ENCODE assay signal across 19 cellular contexts in genomic region chr12:130571089-130571488, GRCh38.
"Had no signal": no experiment of that assay in that cellular context is flagged by ENCODE, and none has a peak within 500 bp of the region (broad histone marks: within the 10 kb centered on the region; RNA-seq: fewer than 3 reads in every experiment).

No MANE protein-coding gene starts in this region.

- H3K9me3 ChIP-seq: thyroid gland, vagina had no signal

- H3K36me3 ChIP-seq: heart left ventricle, left ventricle myocardium inferior, right atrium auricular region, thyroid gland, vagina had no signal

- H3K4me3 ChIP-seq: heart left ventricle, left ventricle myocardium inferior, right atrium auricular region, skin epidermis, thyroid gland, vagina had no signal

- H3K4me1 ChIP-seq: heart left ventricle, left ventricle myocardium inferior, right atrium auricular region, vagina had no signal

- H3K27me3 ChIP-seq: heart left ventricle, right atrium auricular region, thyroid gland, vagina had no signal

- H3K27ac Mint-ChIP-seq: activated CD4-positive, alpha-beta T cell treated with anti-CD3 and anti-CD28 coated beads, Interleukin-2, amount 10 ng/mL, durations not matched to agents 7 days and 5 days; activated T-helper 2 cell treated with anti-CD3 and anti-CD28 coated beads, Interferon-gamma antibody, Interleukin-2, Interleukin-4, amounts not matched to agents 10 μg/mL and 5 μg/mL and 100 μg/mL, durations not matched to agents 14 hours and 24 hours and 36 hours; memory B cell; natural killer cell treated with Interleukin-12 subunit alpha and Interleukin-12 subunit beta and Interleukin-15 and Interleukin-18, amount 100 ng/mL, for 72 hours had no signal

- DNase-seq: activated CD4-positive, alpha-beta T cell treated with anti-CD3 and anti-CD28 coated beads, Interleukin-2, amount 10 ng/mL, durations not matched to agents 7 days and 5 days; activated CD8-positive, alpha-beta memory T cell treated with anti-CD3 and anti-CD28 coated beads for 24 hours; activated naive CD4-positive, alpha-beta T cell treated with anti-CD3 and anti-CD28 coated beads, Interleukin-2, amount 50 U/mL, for 16 hours; activated T-cell treated with anti-CD3 and anti-CD28 coated beads for 4 hours; central memory CD4-positive, alpha-beta T cell; cortex of kidney; effector CD8-positive, alpha-beta T cell; heart left ventricle; islet precursor cell; left ventricle myocardium inferior; nucleus accumbens; stimulated activated CD4-positive, alpha-beta T cell treated with anti-CD3 and anti-CD28 coated beads, Interleukin-4, amount 100 ng/mL, for 4 hours; thyroid gland had no signal

- H3K36me3 Mint-ChIP-seq: memory B cell; natural killer cell treated with Interleukin-12 subunit alpha and Interleukin-12 subunit beta and Interleukin-15 and Interleukin-18, amount 100 ng/mL, for 72 hours had no signal

- H3K27ac ChIP-seq: heart left ventricle, left ventricle myocardium inferior, right atrium auricular region, skin epidermis, thyroid gland, vagina had no signal

- H3K9me3 Mint-ChIP-seq: natural killer cell treated with Interleukin-12 subunit alpha and Interleukin-12 subunit beta and Interleukin-15 and Interleukin-18, amount 100 ng/mL, for 72 hours had no signal

- ATAC-seq: heart left ventricle had no signal
